ENCODE assay signal across 26 cellular contexts in the genomic region with DNA sequence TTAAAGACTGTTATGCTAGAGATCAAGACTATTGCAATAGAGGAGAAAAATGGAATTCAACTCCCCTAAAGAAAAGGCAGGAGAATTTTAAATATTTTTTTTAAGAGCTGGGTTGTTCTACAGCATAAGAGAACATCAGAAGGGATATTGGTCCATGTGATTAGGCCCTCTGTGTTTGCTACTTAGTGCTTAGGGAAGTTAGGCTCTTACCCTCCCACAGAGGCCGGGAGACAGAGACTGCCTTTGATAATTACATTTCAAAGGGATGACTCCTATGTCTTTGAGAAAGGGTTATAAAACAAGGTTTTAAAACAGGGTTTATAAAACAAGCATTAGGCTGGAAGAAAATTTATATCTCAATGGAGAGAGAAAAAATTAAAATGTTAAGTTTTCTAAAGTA.
"Had no signal": no experiment of that assay in that cellular context is flagged by ENCODE, and none has a peak within 500 bp of the region (broad histone marks: within the 10 kb centered on the region; RNA-seq: fewer than 3 reads in every experiment).

No MANE protein-coding gene starts in this region.

- H3K27ac ChIP-seq: SJSA1 had no signal

- H3K4me3 ChIP-seq: SJSA1 had no signal

- H3K4me1 ChIP-seq: SJSA1 had no signal

- H3K4me3 Mint-ChIP-seq: activated B cell treated with CpG ODN at 0.5 μM for 24 hours; activated CD4-positive, alpha-beta memory T cell treated with anti-CD3 and anti-CD28 coated beads for 36 hours; activated CD4-positive, alpha-beta T cell treated with anti-CD3 and anti-CD28 coated beads, Interleukin-2, amount 10 ng/mL, durations not matched to agents 24 days and 14 days; activated naive CD4-positive, alpha-beta T cell treated with anti-CD3 and anti-CD28 coated beads for 36 hours; activated naive CD8-positive, alpha-beta T cell; activated T-cell treated with anti-CD3 and anti-CD28 coated beads, Interleukin-2, amount 50 U/mL, for 4 hours; brain; central memory CD8-positive, alpha-beta T cell; T-helper 1 cell treated with Interleukin-12 subunit alpha and Interleukin-12 subunit beta and Interleukin-4 antibody, amounts not matched to agents 30 μg/mL and 1 μg/mL, for 36 hours had no signal

- H3K27ac Mint-ChIP-seq: activated B cell treated with CpG ODN at 0.5 μM for 24 hours; activated CD4-positive, alpha-beta memory T cell treated with anti-CD3 and anti-CD28 coated beads for 36 hours; activated CD4-positive, alpha-beta T cell treated with anti-CD3 and anti-CD28 coated beads, Interleukin-2, amount 10 ng/mL, durations not matched to agents 24 days and 14 days; activated naive CD4-positive, alpha-beta T cell treated with anti-CD3 and anti-CD28 coated beads for 36 hours; activated naive CD8-positive, alpha-beta T cell; brain; T-helper 1 cell treated with Interleukin-12 subunit alpha and Interleukin-12 subunit beta and Interleukin-4 antibody, amounts not matched to agents 30 μg/mL and 1 μg/mL, for 36 hours had no signal

- H3K27me3 ChIP-seq: SJSA1 had no signal

- H3K9me3 ChIP-seq: SJSA1 had no signal

- H3K9me3 Mint-ChIP-seq: activated B cell treated with CpG ODN at 0.5 μM for 24 hours; activated CD4-positive, alpha-beta memory T cell treated with anti-CD3 and anti-CD28 coated beads for 36 hours; activated CD4-positive, alpha-beta T cell treated with anti-CD3 and anti-CD28 coated beads, Interleukin-2, amount 10 ng/mL, durations not matched to agents 24 days and 14 days; activated naive CD4-positive, alpha-beta T cell treated with anti-CD3 and anti-CD28 coated beads for 36 hours; brain; T-helper 1 cell treated with Interleukin-12 subunit alpha and Interleukin-12 subunit beta and Interleukin-4 antibody, amounts not matched to agents 30 μg/mL and 1 μg/mL, for 36 hours had no signal

- H3K36me3 ChIP-seq: SJSA1 had no signal

- H3K4me1 Mint-ChIP-seq: activated B cell treated with CpG ODN at 0.5 μM for 24 hours; activated CD4-positive, alpha-beta T cell treated with anti-CD3 and anti-CD28 coated beads, Interleukin-2, amount 10 ng/mL, durations not matched to agents 24 days and 14 days; brain; central memory CD8-positive, alpha-beta T cell had no signal

- H3K27me3 Mint-ChIP-seq: activated B cell treated with CpG ODN at 0.5 μM for 24 hours; activated CD4-positive, alpha-beta memory T cell treated with anti-CD3 and anti-CD28 coated beads for 36 hours; activated CD4-positive, alpha-beta T cell treated with anti-CD3 and anti-CD28 coated beads, Interleukin-2, amount 10 ng/mL, durations not matched to agents 24 days and 14 days; activated naive CD8-positive, alpha-beta T cell; central memory CD8-positive, alpha-beta T cell had no signal

- DNase-seq: activated B cell treated with CpG ODN at 0.5 μM for 24 hours; activated CD4-positive, alpha-beta memory T cell treated with anti-CD3 and anti-CD28 coated beads for 36 hours; activated CD4-positive, alpha-beta T cell treated with anti-CD3 and anti-CD28 coated beads for 1 hour; activated CD4-positive, alpha-beta T cell treated with anti-CD3 and anti-CD28 coated beads, Interleukin-2, amount 10 ng/mL, durations not matched to agents 24 days and 14 days; activated CD8-positive, alpha-beta memory T cell treated with anti-CD3 and anti-CD28 coated beads for 24 hours; activated gamma-delta T cell; activated naive CD4-positive, alpha-beta T cell treated with anti-CD3 and anti-CD28 coated beads for 36 hours; activated T-cell treated with anti-CD3 and anti-CD28 coated beads, Interleukin-2, amount 50 U/mL, for 4 hours; amygdala; KBM-7; NCI-H1092 treated with DMSO at 0.1 percent for 48 hours; NCI-H1417 treated with DMSO at 0.1 percent for 48 hours; NCI-H1694; NCI-H2029; NCI-H2107; NCI-H2171 treated with DMSO at 0.1 percent for 48 hours; NCI-H345; NCI-H510A; NCI-H526 treated with DMSO at 0.1 percent for 48 hours had no signal

- ATAC-seq: activated T-cell treated with anti-CD3 and anti-CD28 coated beads, Interleukin-2, amount 50 U/mL, for 4 hours; Right ventricle myocardium inferior; SK-N-SH treated with all-trans-retinoic acid at 6 μM for 48 hours had no signal

- H3K36me3 Mint-ChIP-seq: activated CD4-positive, alpha-beta memory T cell treated with anti-CD3 and anti-CD28 coated beads for 36 hours; activated naive CD8-positive, alpha-beta T cell; brain had no signal
